In genomic region chr3:149813367-149814281, GRCh38 we compare ENCODE assay signal across 7 cellular contexts. TPM values are rescaled to one million over a fixed set of nuclear protein-coding genes. Genes with fewer than 3 reads are reported as not detected.
DNase-seq lines count a peak whose midpoint lies in the region; ATAC-seq and TF ChIP-seq lines count a peak whose summit lies in the region.

No MANE protein-coding gene starts in this region.

- peak overlapping the region; percentile 100 for H3K27ac Mint-ChIP-seq in activated B cell treated with CpG ODN at 0.5 μM for 24 hours

- H3K36me3 ChIP-seq in transverse colon: no peaks in the 10 kb centered on the region

- CTCF ChIA-PET in activated B cell treated with CpG ODN at 0.5 μM for 24 hours (lab: Charles Lee): interaction anchor here (1.4 to 2.2 kb wide), 2 partner anchors 41 to 61 kb away, joined by 3 to 7 read pairs; partner anchors contain the start of gene COMMD2

- H3K4me3 ChIP-seq in Jurkat, Clone E6-1 (ENCODE audit: low read length): peak overlapping the region; percentile 66
- H3K4me3 ChIP-seq in transverse colon: peak overlapping the region; percentile 67 to 78 (median 71)

- TF ChIP-seq POLR2A in transverse colon (IDR thresholded peaks at IDR 0.05): no peak

- intact Hi-C loops in activated B cell treated with CpG ODN at 0.5 μM for 24 hours (cut with micrococcal nuclease) (loop anchor here (1.0 to 10.0 kb wide), 9 partner anchors 159 to 949 kb away; partner anchors contain the start of genes EIF2A, ERICH6, HLTF and HPS3), transverse colon (cut with DNase I; ENCODE audit: low total_unique reads) (no loop called here)

- no peak for TF ChIP-seq CTCF in GM10266 (IDR thresholded peaks at IDR 0.05; ENCODE audit: control insufficient read depth, insufficient read depth, low read depth, missing control alignments)
- TF ChIP-seq CTCF in activated B cell treated with CpG ODN at 0.5 μM for 24 hours (IDR thresholded peaks at IDR 0.05): no peak
- no peak for TF ChIP-seq CTCF in transverse colon (IDR thresholded peaks at IDR 0.05)

- peaks cover 57% of the 10 kb centered on the region for H3K4me1 Mint-ChIP-seq in activated B cell treated with CpG ODN at 0.5 μM for 24 hours

- POLR2A ChIA-PET in activated B cell treated with CpG ODN at 0.5 μM for 24 hours (lab: Charles Lee): interaction anchor here (0.9 to 3.0 kb wide), 6 partner anchors 31 to 789 kb away, joined by 3 to 23 read pairs (median 3); partner anchors contain the start of genes COMMD2, PFN2, SELENOT and TSC22D2

- peaks cover 18% of the 10 kb centered on the region for H3K36me3 Mint-ChIP-seq in activated B cell treated with CpG ODN at 0.5 μM for 24 hours (ENCODE audit: low read depth)

- no peak for TF ChIP-seq EP300 in transverse colon (IDR thresholded peaks at IDR 0.05; ENCODE audit: low read depth)

- no peaks in the 10 kb centered on the region for H3K27me3 ChIP-seq in transverse colon

- H3K9me3 Mint-ChIP-seq in activated B cell treated with CpG ODN at 0.5 μM for 24 hours: no peaks in the 10 kb centered on the region

- 1 to 2% methylated on average over 11 to 29 of the region's 29 CpGs for WGBS in transverse colon (ENCODE audit: low coverage in 1 of 2), 2 donors

- in situ Hi-C loops in transverse colon (cut with MboI; ENCODE audit: low pct_ligation_motif_present in 1 of 4, low pct_unique_long_range_greater_than_20kb in 1 of 4, low sequenced_read_pairs in 3 of 4): no loop called here

- ATAC-seq in GM21786 (IDR thresholded peaks at IDR 0.05; ENCODE audit: unreplicated experiment): peak; percentile 13
- ATAC-seq in activated B cell treated with CpG ODN at 0.5 μM for 24 hours (ENCODE audit: low read depth): peak; percentile 8

- peak; percentile 6 for DNase-seq in GM10266 (ENCODE audit: extremely low spot score)
- no peak for DNase-seq in Jurkat, Clone E6-1 (ENCODE audit: low read depth, low spot score)
- DNase-seq in activated B cell treated with CpG ODN at 0.5 μM for 24 hours: no peak
- no peak for DNase-seq in epithelial cell of prostate (ENCODE audit: low read depth, low spot score)
- peak; percentile 31 for DNase-seq in middle frontal gyrus (ENCODE audit: extremely low spot score, low spot score)
- DNase-seq in transverse colon: peak; percentile 19

- H3K4me1 ChIP-seq in transverse colon: peaks cover 16 to 46% (median 37%) of the 10 kb centered on the region in 4 donors

- H3K27ac ChIP-seq in epithelial cell of prostate (peak overlapping the region; percentile 98), transverse colon (peak overlapping the region; percentile 96 to 99 (median 98))

- H3K27me3 Mint-ChIP-seq in activated B cell treated with CpG ODN at 0.5 μM for 24 hours: no peaks in the 10 kb centered on the region

- no peaks in the 10 kb centered on the region for H3K9me3 ChIP-seq in transverse colon

- peak overlapping the region; percentile 99 for H3K4me3 Mint-ChIP-seq in activated B cell treated with CpG ODN at 0.5 μM for 24 hours

RNA-seq across cellular contexts. Expression of gene RNF13, which starts 0.6 kb away (rescaled TPM):
- polyA plus RNA-seq in Jurkat, Clone E6-1 (2012; ENCODE audit: insufficient read depth, insufficient read length): 28.4 TPM
- 57.6 and 59.6 TPM in 2 replicates for total RNA-seq in activated B cell treated with CpG ODN at 0.5 μM for 24 hours
- total RNA-seq in transverse colon: 10 to 100 TPM; 18.3 to 68.6 (median 42.8) TPM

RNA-seq across cellular contexts. Expression of gene ANKUB1, which starts 21.3 kb away (rescaled TPM):
- not detected for polyA plus RNA-seq in Jurkat, Clone E6-1 (2012; ENCODE audit: insufficient read depth, insufficient read length)
- total RNA-seq in activated B cell treated with CpG ODN at 0.5 μM for 24 hours (not detected in 2 replicates), transverse colon (not detected)

Comparison
In these comparisons a context has a peak if more than half of its experiments do, and no peak if none do; other contexts are left out.
1. DNase-seq: peak in GM10266 (single experiment), middle frontal gyrus (single experiment) and transverse colon (single experiment); none in Jurkat, Clone E6-1 (single experiment), activated B cell treated with CpG ODN at 0.5 μM for 24 hours (single experiment) and epithelial cell of prostate (single experiment).